In the genomic region with DNA sequence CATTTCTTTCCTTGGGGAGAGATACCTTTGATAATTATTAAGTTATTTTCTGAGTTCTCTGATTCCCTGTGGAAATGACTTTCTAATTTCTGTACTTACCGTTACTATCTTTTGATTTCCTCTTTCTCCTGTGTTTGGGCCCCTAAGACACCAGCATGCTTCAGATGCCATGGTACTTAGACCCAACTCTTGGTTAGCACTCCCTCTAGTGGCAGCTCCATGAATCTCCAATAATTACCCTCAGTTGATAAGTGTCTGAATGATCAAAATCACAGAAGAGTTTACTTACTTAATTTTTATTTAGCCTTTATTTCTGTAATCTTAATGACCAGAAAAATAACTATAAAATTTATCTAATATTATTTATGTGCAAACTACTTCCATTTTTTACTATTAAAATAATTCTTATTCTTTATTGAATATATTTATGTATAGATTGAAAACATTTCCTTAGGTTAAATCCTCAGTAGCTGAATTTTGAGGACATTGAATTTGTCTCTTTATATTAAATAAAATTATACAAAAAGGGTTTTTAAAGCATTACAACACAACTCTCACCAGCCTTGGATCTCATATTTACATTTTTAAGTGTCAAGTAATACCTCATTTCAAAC, we compare ENCODE assay signal across 10 cellular contexts.
A peak's percentile ranks its signal among the peaks of the same experiment; 100 is the strongest.
DNase-seq lines count a peak whose midpoint lies in the region; ATAC-seq and TF ChIP-seq lines count a peak whose summit lies in the region.
"Had no signal": no experiment of that assay in that cellular context is flagged by ENCODE, and none has a peak within 500 bp of the region (broad histone marks: within the 10 kb centered on the region; RNA-seq: fewer than 3 reads in every experiment).

No MANE protein-coding gene starts in this region.

- no peaks in the 10 kb centered on the region for H3K9me3 ChIP-seq in IMR-90 (ENCODE audit: control insufficient read depth, insufficient read depth, low read length)

- intact Hi-C loops in IMR-90 (cut with micrococcal nuclease), result loop anchor here (1.0 to 2.0 kb wide), 2 partner anchors 200 to 328 kb away; no protein-coding TSS in a partner anchor
- intact Hi-C loops in dorsolateral prefrontal cortex (cut with DNase I), result loop anchor here (1.0 to 5.0 kb wide), 2 partner anchors 327 to 328 kb away; no protein-coding TSS in a partner anchor

- no peak overlapping the region for H4K91ac ChIP-seq in IMR-90 (ENCODE audit: insufficient read depth, low read depth, low read length)

- CTCF ChIA-PET in IMR-90 (lab: Yijun Ruan, JAX), result interaction anchor here (0.6 to 1.3 kb wide), 2 partner anchors 10 to 756 kb away, joined by 3 read pairs; no protein-coding TSS in a partner anchor

- H3K4ac ChIP-seq in IMR-90 (ENCODE audit: low read depth, low read length), result no peak overlapping the region

- peak; percentile 6 for DNase-seq in ELF-1 (ENCODE audit: low read depth, low spot score)
- DNase-seq in IMR-90, result peak; percentile 38
- peak; percentile 39 for DNase-seq in RKO (ENCODE audit: low spot score)
- DNase-seq in dorsolateral prefrontal cortex, result peak in 1 of 10 donors; percentile 45
- DNase-seq in memory B cell (ENCODE audit: low spot score in 2 of 2), result peak; percentile 13 to 21
- DNase-seq in NK-92 treated with Interleukin-12 subunit alpha and Interleukin-12 subunit beta, amount 100 ng/mL, for 24 hours (lab: John Stamatoyannopoulos, UW), result no peak

- H4K20me1 ChIP-seq in IMR-90 (ENCODE audit: insufficient read depth, low read length), result no peaks in the 10 kb centered on the region

- no peak overlapping the region for H3K9ac ChIP-seq in IMR-90 (ENCODE audit: low read depth, low read length)

- peak; percentile 87 for ATAC-seq in GM21786 (IDR thresholded peaks at IDR 0.05; ENCODE audit: unreplicated experiment)
- peak; percentile 72; the same call in 1 of the 2 replicates for ATAC-seq in IMR-90 (ENCODE audit: low read depth)
- ATAC-seq in memory B cell (ENCODE audit: low read depth), result peak; percentile 61
- ATAC-seq: naive thymus-derived CD4-positive, alpha-beta T cell had no signal

- H2AK9ac ChIP-seq in IMR-90 (replicated peaks; ENCODE audit: low read depth, low read length, poor library complexity), result no peak overlapping the region

- H3K4me3 Mint-ChIP-seq in memory B cell, result no peak overlapping the region
- H3K4me3 Mint-ChIP-seq: IgD-negative memory B cell; naive thymus-derived CD4-positive, alpha-beta T cell had no signal

- H3K4me1 Mint-ChIP-seq in memory B cell, result no peaks in the 10 kb centered on the region
- H3K4me1 Mint-ChIP-seq: naive thymus-derived CD4-positive, alpha-beta T cell had no signal

- no peaks in the 10 kb centered on the region for H3K79me1 ChIP-seq in IMR-90 (ENCODE audit: low read depth in 1 of 2, low read length in 2 of 2)

- no peak overlapping the region for H3K18ac ChIP-seq in IMR-90 (ENCODE audit: low read depth, low read length)

- H3K27ac ChIP-seq in 22Rv1, result no peak overlapping the region
- H3K27ac ChIP-seq in IMR-90 (ENCODE audit: insufficient read depth, low read length), result no peak overlapping the region
- H3K27ac ChIP-seq in dorsolateral prefrontal cortex, result no peak overlapping the region

- no peak overlapping the region for H2AK5ac ChIP-seq in IMR-90 (ENCODE audit: low read depth, low read length)

- peak; percentile 64 for TF ChIP-seq RAD21 in IMR-90 (IDR thresholded peaks at IDR 0.05; ENCODE audit: low read length)

- POLR2A ChIA-PET in IMR-90 (lab: Charles Lee; ENCODE audit: unreplicated experiment), result no interaction called here

- H2BK120ac ChIP-seq in IMR-90 (ENCODE audit: low read depth, low read length), result no peak overlapping the region

- H3K4me1 ChIP-seq in IMR-90 (ENCODE audit: control insufficient read depth, insufficient read depth, low read length), result no peaks in the 10 kb centered on the region

- H3K23ac ChIP-seq in IMR-90 (ENCODE audit: low read depth, low read length), result no peak overlapping the region

- H4K8ac ChIP-seq in IMR-90 (ENCODE audit: low read depth in 2 of 2, low read length in 2 of 2), result no peak overlapping the region

- H3K4me2 ChIP-seq in IMR-90 (ENCODE audit: low read depth, low read length), result no peak overlapping the region

- H3K4me3 ChIP-seq in IMR-90 (ENCODE audit: insufficient read depth, low read depth, low read length) (no peak overlapping the region), dorsolateral prefrontal cortex (no peak overlapping the region)

- in situ Hi-C loops in IMR-90 (cut with MboI; ENCODE audit: low sequenced_read_pairs), result loop anchor here (10.0 kb wide), 1 partner anchor 196 kb away; no protein-coding TSS in a partner anchor

- dilution Hi-C loops in IMR-90 (cut with HindIII; ENCODE audit: low sequenced_read_pairs, unreplicated experiment), result no loop called here

- TF ChIP-seq CTCF in 22Rv1 (IDR thresholded peaks at IDR 0.05), result peak; percentile 92
- TF ChIP-seq CTCF in IMR-90 (conservative IDR thresholded peaks at IDR 0.05; ENCODE audit: low read depth, low read length), result peak; percentile 66
- peak; percentile 50 to 87 (median 78) for TF ChIP-seq CTCF in dorsolateral prefrontal cortex (IDR thresholded peaks at IDR 0.05 in 54 of 56, conservative IDR thresholded peaks at IDR 0.05 in 2 of 56; ENCODE audit: low read depth in 1 of 56, partially characterized antibody in 56 of 56)

- H3K14ac ChIP-seq in IMR-90 (replicated peaks; ENCODE audit: low read depth, low read length), result no peak overlapping the region

- H3K9me1 ChIP-seq in IMR-90 (ENCODE audit: insufficient read depth, low read length), result no peaks in the 10 kb centered on the region

- H4K5ac ChIP-seq in IMR-90 (ENCODE audit: low read depth, low read length), result no peak overlapping the region

- H3K9me3 Mint-ChIP-seq in memory B cell, result no peaks in the 10 kb centered on the region
- H3K9me3 Mint-ChIP-seq: IgD-negative memory B cell had no signal

- H3K27me3 ChIP-seq in IMR-90 (ENCODE audit: control insufficient read depth, insufficient read depth, low read length), result peaks cover 5% of the 10 kb centered on the region
- H3K27me3 ChIP-seq in dorsolateral prefrontal cortex, result peaks cover 0 to 14% (median 0%) of the 10 kb centered on the region in 45 donors

- no peak overlapping the region for H2AFZ ChIP-seq in IMR-90 (replicated peaks; ENCODE audit: low read length, poor library complexity)

- no CpG with 5 or more reads among the region's 1 CpG for WGBS in IMR-90 (ENCODE audit: extremely low coverage in 2 of 2, insufficient read length in 1 of 2), 2 experiments

- H3K56ac ChIP-seq in IMR-90 (ENCODE audit: extremely low read depth, insufficient read depth, low read length), result no peak overlapping the region

- H3K27ac Mint-ChIP-seq in memory B cell, result no peak overlapping the region
- H3K27ac Mint-ChIP-seq: naive thymus-derived CD4-positive, alpha-beta T cell had no signal

- H2BK5ac ChIP-seq in IMR-90 (ENCODE audit: low read depth, low read length, poor library complexity, severe bottlenecking), result no peak overlapping the region

- no TSS peak for BruUV-seq in IMR-90 (replicated peaks; lab: Mats Ljungman, UMichigan)

- TF ChIP-seq POLR2A in IMR-90 (IDR thresholded peaks at IDR 0.05; ENCODE audit: low read depth, low read length), result no peak

- H2BK20ac ChIP-seq in IMR-90 (ENCODE audit: low read depth, low read length), result no peak overlapping the region

- no peak overlapping the region for H2BK15ac ChIP-seq in IMR-90 (ENCODE audit: low read depth, low read length)

- peaks cover 4% of the 10 kb centered on the region for H3K27me3 Mint-ChIP-seq in memory B cell
- H3K27me3 Mint-ChIP-seq: IgD-negative memory B cell had no signal

- no peaks in the 10 kb centered on the region for H3K36me3 ChIP-seq in IMR-90 (ENCODE audit: control insufficient read depth, insufficient read depth, low read length)

- no peaks in the 10 kb centered on the region for H3K36me3 Mint-ChIP-seq in memory B cell
- H3K36me3 Mint-ChIP-seq: IgD-negative memory B cell; naive thymus-derived CD4-positive, alpha-beta T cell had no signal

TF ChIP-seq in IMR-90, 13 proteins besides CTCF, POLR2A, EP300 and RAD21:
- TF ChIP-seq, protein P1, sequence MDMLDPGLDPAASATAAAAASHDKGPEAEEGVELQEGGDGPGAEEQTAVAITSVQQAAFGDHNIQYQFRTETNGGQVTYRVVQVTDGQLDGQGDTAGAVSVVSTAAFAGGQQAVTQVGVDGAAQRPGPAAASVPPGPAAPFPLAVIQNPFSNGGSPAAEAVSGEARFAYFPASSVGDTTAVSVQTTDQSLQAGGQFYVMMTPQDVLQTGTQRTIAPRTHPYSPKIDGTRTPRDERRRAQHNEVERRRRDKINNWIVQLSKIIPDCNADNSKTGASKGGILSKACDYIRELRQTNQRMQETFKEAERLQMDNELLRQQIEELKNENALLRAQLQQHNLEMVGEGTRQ (IDR thresholded peaks at IDR 0.05; ENCODE audit: low read depth, low read length), result no peak
- TF ChIP-seq MAFK (IDR thresholded peaks at IDR 0.05; ENCODE audit: low read depth, low read length) (no peak), RFX5 (IDR thresholded peaks at IDR 0.05; ENCODE audit: low read depth, low read length) (no peak), FOS (IDR thresholded peaks at IDR 0.05; ENCODE audit: low read depth, low read length) (no peak), SMC3 (IDR thresholded peaks at IDR 0.05; ENCODE audit: low read depth, low read length) (peak; percentile 49), RCOR1 (IDR thresholded peaks at IDR 0.05; ENCODE audit: insufficient replicate concordance, low read length) (no peak)
